25 cellular contexts compared by ENCODE assay signal in the genomic region with DNA sequence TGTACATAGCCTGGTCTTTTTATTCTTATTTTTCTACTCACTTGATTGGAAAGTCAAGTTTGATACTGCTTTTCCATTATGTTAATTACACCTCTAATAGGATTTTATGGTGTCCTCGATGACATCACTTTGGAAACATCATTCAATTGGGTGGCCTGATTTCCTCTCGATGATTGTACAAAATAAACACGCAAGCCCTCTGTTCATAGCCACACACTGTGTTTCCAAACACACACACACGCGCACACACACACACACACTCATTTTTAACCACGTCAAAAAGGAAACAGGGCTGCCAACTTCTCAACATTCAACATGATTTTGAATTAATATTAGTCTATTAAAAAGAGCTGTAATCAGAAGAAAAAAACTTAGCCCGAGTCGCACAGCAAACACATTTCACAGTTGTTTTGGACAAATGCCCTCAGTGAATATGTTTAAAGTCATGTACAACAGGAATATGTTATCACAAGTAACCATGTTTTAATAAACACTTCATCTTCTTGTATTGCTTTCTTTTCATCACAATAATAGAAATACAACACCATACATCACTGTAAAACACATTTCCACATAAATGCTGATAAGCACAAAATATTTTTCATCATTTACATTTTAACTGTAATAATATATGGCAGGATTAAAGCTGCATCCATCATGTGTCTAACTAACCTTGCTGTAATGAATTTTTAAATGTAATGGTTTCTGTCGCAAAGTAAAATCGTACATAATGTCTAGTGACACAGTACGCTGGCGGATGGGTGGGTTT.
A peak's percentile ranks its signal among the peaks of the same experiment; 100 is the strongest.
DNase-seq lines count a peak whose midpoint lies in the region; ATAC-seq, FAIRE-seq and TF ChIP-seq lines count a peak whose summit lies in the region.
"Had no signal": no experiment of that assay in that cellular context is flagged by ENCODE, and none has a peak within 500 bp of the region (broad histone marks: within the 10 kb centered on the region; RNA-seq: fewer than 3 reads in every experiment).

No MANE protein-coding gene starts in this region.

- 64% methylated on average over 12 of the region's 12 CpGs for WGBS in A549 (ENCODE audit: missing lambda C conversion rate)

- H3K9me2 ChIP-seq in GM23338 (ENCODE audit: insufficient read depth) = no peaks in the 10 kb centered on the region
- no peaks in the 10 kb centered on the region for H3K9me2 ChIP-seq in PC-9 (ENCODE audit: insufficient read depth)

- H4K20me1 ChIP-seq in GM23338 (replicated peaks; ENCODE audit: insufficient read depth) (no peaks in the 10 kb centered on the region), PC-9 (ENCODE audit: insufficient read depth) (no peaks in the 10 kb centered on the region)

- H3K79me2 ChIP-seq in GM23338 (replicated peaks; ENCODE audit: insufficient read depth) (no peaks in the 10 kb centered on the region), PC-9 (ENCODE audit: low read depth) (no peaks in the 10 kb centered on the region)

- FAIRE-seq in A549 (lab: Jason Lieb, UNC) = no peak
- FAIRE-seq: islet of Langerhans, small intestine had no signal

- H3K4me1 ChIP-seq in A549 (no peaks in the 10 kb centered on the region), GM23338 (ENCODE audit: insufficient read depth) (peaks cover 32% of the 10 kb centered on the region), upper lobe of right lung (peaks cover 9% of the 10 kb centered on the region), PC-9 (replicated peaks; ENCODE audit: insufficient read depth) (no peaks in the 10 kb centered on the region)
- H3K4me1 ChIP-seq: body of pancreas, foreskin keratinocyte had no signal

- no peak overlapping the region for H2AFZ ChIP-seq in GM23338
- no peak overlapping the region for H2AFZ ChIP-seq in PC-9

- intact Hi-C loops in upper lobe of right lung (cut with DNase I) = no loop called here
- intact Hi-C loops in PC-9 (cut with micrococcal nuclease; ENCODE audit: unreplicated experiment) = no loop called here

- H3K36me3 ChIP-seq in GM23338 (ENCODE audit: insufficient read depth) (no peaks in the 10 kb centered on the region), upper lobe of right lung (no peaks in the 10 kb centered on the region), PC-9 (ENCODE audit: low read depth) (no peaks in the 10 kb centered on the region)
- H3K36me3 ChIP-seq: HAP-1, tibial artery had no signal

- no peaks in the 10 kb centered on the region for H3K36me3 Mint-ChIP-seq in GM23338 (ENCODE audit: low read depth)
- H3K36me3 Mint-ChIP-seq: activated naive CD8-positive, alpha-beta T cell treated with anti-CD3 and anti-CD28 coated beads, Interleukin-2, amount 10 ng/mL, durations not matched to agents 7 days and 5 days; CD4-positive, alpha-beta memory T cell had no signal

- POLR2A ChIA-PET in A549 (lab: Yijun Ruan, JAX) = no interaction called here
- POLR2A ChIA-PET in PC-9 (lab: Charles Lee; ENCODE audit: unreplicated experiment) = no interaction called here

- no peaks in the 10 kb centered on the region for H3K27me3 ChIP-seq in GM23338 (ENCODE audit: insufficient read depth)
- H3K27me3 ChIP-seq in upper lobe of right lung = peaks cover 9% of the 10 kb centered on the region
- H3K27me3 ChIP-seq in PC-9 (ENCODE audit: insufficient read depth, low read depth) = no peaks in the 10 kb centered on the region
- H3K27me3 ChIP-seq: body of pancreas, foreskin keratinocyte, tibial artery had no signal

- ATAC-seq in A549 (no peak), GM23338 (no peak), upper lobe of right lung (no peak)
- ATAC-seq: body of pancreas, foreskin keratinocyte, psoas muscle had no signal

- H3K27me3 Mint-ChIP-seq in GM23338 (ENCODE audit: insufficient read depth, low read depth, poor library complexity) = peaks cover 9% of the 10 kb centered on the region

- no peak for TF ChIP-seq EP300 in A549 (IDR thresholded peaks at IDR 0.05)

- no peak for TF ChIP-seq RAD21 in A549 (conservative IDR thresholded peaks at IDR 0.05 in 1 of 2, IDR thresholded peaks at IDR 0.05 in 1 of 2)

- H3K27ac ChIP-seq in A549 (no peak overlapping the region), GM23338 (ENCODE audit: low read depth) (no peak overlapping the region), upper lobe of right lung (no peak overlapping the region), PC-9 (no peak overlapping the region)
- H3K27ac ChIP-seq: body of pancreas, coronary artery, foreskin keratinocyte, psoas muscle, tibial artery had no signal

- peaks cover 53% of the 10 kb centered on the region for H3K4me1 Mint-ChIP-seq in GM23338
- H3K4me1 Mint-ChIP-seq: activated naive CD8-positive, alpha-beta T cell treated with anti-CD3 and anti-CD28 coated beads, Interleukin-2, amount 10 ng/mL, durations not matched to agents 7 days and 5 days; CD4-positive, alpha-beta memory T cell had no signal

- H3K4me3 Mint-ChIP-seq in GM23338 = no peak overlapping the region
- H3K4me3 Mint-ChIP-seq: activated naive CD8-positive, alpha-beta T cell treated with anti-CD3 and anti-CD28 coated beads, Interleukin-2, amount 10 ng/mL, durations not matched to agents 7 days and 5 days; stimulated activated naive CD8-positive, alpha-beta T cell treated with anti-CD3 and anti-CD28 coated beads, Interleukin-15, Interleukin-2, amounts not matched to agents 100 ng/mL and 50 ng/mL, for 24 hours had no signal

- no peak for TF ChIP-seq CTCF in A549 (IDR thresholded peaks at IDR 0.05)
- TF ChIP-seq CTCF in GM23338 (conservative IDR thresholded peaks at IDR 0.05; ENCODE audit: low read depth in 2 of 2) = no peak
- TF ChIP-seq CTCF in choroid plexus epithelial cell (conservative IDR thresholded peaks at IDR 0.05; ENCODE audit: low read depth, low read length) = no peak
- TF ChIP-seq CTCF in upper lobe of right lung (IDR thresholded peaks at IDR 0.05) = no peak
- no peak for TF ChIP-seq CTCF in PC-9 (conservative IDR thresholded peaks at IDR 0.05)

- CTCF ChIA-PET in A549 (lab: Yijun Ruan, JAX) = interaction anchor here (0.6 kb wide), 1 partner anchor 1003 kb away, joined by 3 read pairs; no protein-coding TSS in a partner anchor
- CTCF ChIA-PET in PC-9 (lab: Charles Lee) = no interaction called here

- H3K4me2 ChIP-seq in A549 = no peak overlapping the region
- 0 out of 2 replicates have a peak overlapping the region, but pooled peaks have one; percentile 21 for H3K4me2 ChIP-seq in GM23338
- H3K4me2 ChIP-seq in PC-9 = no peak overlapping the region

- H3K4me3 ChIP-seq in A549 = no peak overlapping the region
- H3K4me3 ChIP-seq in GM23338 = no peak overlapping the region
- no peak overlapping the region for H3K4me3 ChIP-seq in choroid plexus epithelial cell (ENCODE audit: low read depth, low read length)
- no peak overlapping the region for H3K4me3 ChIP-seq in upper lobe of right lung
- no peak overlapping the region for H3K4me3 ChIP-seq in PC-9
- H3K4me3 ChIP-seq: body of pancreas, coronary artery, HAP-1, lung, psoas muscle, tibial artery had no signal

- no peaks in the 10 kb centered on the region for H3K9me3 ChIP-seq in A549
- H3K9me3 ChIP-seq in upper lobe of right lung = no peaks in the 10 kb centered on the region
- no peaks in the 10 kb centered on the region for H3K9me3 ChIP-seq in PC-9 (ENCODE audit: insufficient read depth, low read depth)
- H3K9me3 ChIP-seq: body of pancreas, HAP-1, psoas muscle, tibial artery had no signal

- no peak for DNase-seq in A549 (ENCODE audit: low read depth in 1 of 2, low spot score in 1 of 2)
- no peak for DNase-seq in GM23338 (ENCODE audit: low spot score)
- DNase-seq in NCI-H510A (lab: John Stamatoyannopoulos, UW) = peak; percentile 28
- peak; percentile 45 for DNase-seq in choroid plexus epithelial cell (ENCODE audit: low read depth)
- no peak for DNase-seq in upper lobe of right lung
- no peak for DNase-seq in activated naive CD4-positive, alpha-beta T cell treated with anti-CD3 and anti-CD28 coated beads, Interleukin-2, amount 50 U/mL, for 16 hours
- no peak for DNase-seq in DMS53 (lab: John Stamatoyannopoulos, UW)
- DNase-seq in PC-9 = no peak
- DNase-seq: activated CD4-positive, alpha-beta T cell treated with anti-CD3 and anti-CD28 coated beads for 4 hours; activated naive CD8-positive, alpha-beta T cell treated with anti-CD3 and anti-CD28 coated beads, Interleukin-2, amount 10 ng/mL, durations not matched to agents 7 days and 5 days; body of pancreas; CD4-positive, alpha-beta memory T cell; foreskin keratinocyte; hypothalamus; NCI-H146; NCI-H345; psoas muscle; small intestine; SW 1271; tibial artery had no signal

- H3K9me3 Mint-ChIP-seq in GM23338 = no peaks in the 10 kb centered on the region; the same call in 1 of the 3 replicates
- H3K9me3 Mint-ChIP-seq: activated naive CD8-positive, alpha-beta T cell treated with anti-CD3 and anti-CD28 coated beads, Interleukin-2, amount 10 ng/mL, durations not matched to agents 7 days and 5 days; stimulated activated naive CD8-positive, alpha-beta T cell treated with anti-CD3 and anti-CD28 coated beads, Interleukin-15, Interleukin-2, amounts not matched to agents 100 ng/mL and 50 ng/mL, for 24 hours had no signal

- no peak for TF ChIP-seq POLR2A in A549 (IDR thresholded peaks at IDR 0.05; ENCODE audit: low read length)

- H3F3A ChIP-seq in GM23338 (replicated peaks; ENCODE audit: low read depth) (no peaks in the 10 kb centered on the region), PC-9 (ENCODE audit: insufficient read depth, low read depth) (no peaks in the 10 kb centered on the region)

- no TSS peak for BruUV-seq in PC-9 (replicated peaks; lab: Mats Ljungman, UMichigan)

- H3K27ac Mint-ChIP-seq in GM23338 = no peak overlapping the region
- H3K27ac Mint-ChIP-seq: activated naive CD8-positive, alpha-beta T cell treated with anti-CD3 and anti-CD28 coated beads, Interleukin-2, amount 10 ng/mL, durations not matched to agents 7 days and 5 days; CD4-positive, alpha-beta memory T cell; stimulated activated naive CD8-positive, alpha-beta T cell treated with anti-CD3 and anti-CD28 coated beads, Interleukin-15, Interleukin-2, amounts not matched to agents 100 ng/mL and 50 ng/mL, for 24 hours had no signal

TF ChIP-seq in A549, 52 proteins besides CTCF, POLR2A, EP300 and RAD21 (continues in another document):
- TF ChIP-seq FOXS1 (CRISPR knock-in tag; IDR thresholded peaks at IDR 0.05) (no peak), FOSL2 (IDR thresholded peaks at IDR 0.05) (no peak), FOSL2 (CRISPR knock-in tag; IDR thresholded peaks at IDR 0.05) (no peak), MAFK (IDR thresholded peaks at IDR 0.05; ENCODE audit: partially characterized antibody) (peak; percentile 43)
- TF ChIP-seq, protein P1, sequence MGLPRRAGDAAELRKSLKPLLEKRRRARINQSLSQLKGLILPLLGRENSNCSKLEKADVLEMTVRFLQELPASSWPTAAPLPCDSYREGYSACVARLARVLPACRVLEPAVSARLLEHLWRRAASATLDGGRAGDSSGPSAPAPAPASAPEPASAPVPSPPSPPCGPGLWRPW (IDR thresholded peaks at IDR 0.05) = no peak

TF ChIP-seq in GM23338, 12 proteins besides CTCF, POLR2A, EP300 and RAD21:
- TF ChIP-seq EZH2 (IDR thresholded peaks at IDR 0.05; ENCODE audit: low read depth, unreplicated experiment) = no peak

Comparison
In these comparisons a context has a peak if more than half of its experiments do, and no peak if none do; other contexts are left out.
1. DNase-seq: peak in NCI-H510A (single experiment) and choroid plexus epithelial cell (single experiment); none in A549 (0 of 2), GM23338 (single experiment), upper lobe of right lung (single experiment), activated naive CD4-positive, alpha-beta T cell treated with anti-CD3 and anti-CD28 coated beads, Interleukin-2, amount 50 U/mL, for 16 hours (single experiment), DMS53 (single experiment) and PC-9 (0 of 2).